Comparison of ENCODE assay signal across 1 cellular context in genomic region chr18:63322246-63322645, GRCh38.
TF ChIP-seq lines count a peak whose summit lies in the region.

No MANE protein-coding gene starts in this region.

TF ChIP-seq in HCT116, 20 proteins besides CTCF, POLR2A, EP300 and RAD21 (continued from another document):
- TF ChIP-seq, protein P1, sequence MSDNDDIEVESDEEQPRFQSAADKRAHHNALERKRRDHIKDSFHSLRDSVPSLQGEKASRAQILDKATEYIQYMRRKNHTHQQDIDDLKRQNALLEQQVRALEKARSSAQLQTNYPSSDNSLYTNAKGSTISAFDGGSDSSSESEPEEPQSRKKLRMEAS (IDR thresholded peaks at IDR 0.05): no peak
